Comparison of ENCODE assay signal across 25 cellular contexts in genomic region chr10:96967847-96968246, GRCh38.
DNase-seq lines count a peak whose midpoint lies in the region; ATAC-seq, FAIRE-seq and TF ChIP-seq lines count a peak whose summit lies in the region.
"Had no signal": no experiment of that assay in that cellular context is flagged by ENCODE, and none has a peak within 500 bp of the region (broad histone marks: within the 10 kb centered on the region; RNA-seq: fewer than 3 reads in every experiment).

No MANE protein-coding gene starts in this region.

- POLR2A ChIA-PET in endothelial cell of umbilical vein (lab: Charles Lee), result no interaction called here

- peaks cover 5% of the 10 kb centered on the region for H3K4me1 ChIP-seq in endothelial cell of umbilical vein (ENCODE audit: control insufficient read depth, extremely low read depth, insufficient read depth, low read length)
- H3K4me1 ChIP-seq: pancreas, testis had no signal

- no peaks in the 10 kb centered on the region for H3K36me3 ChIP-seq in endothelial cell of umbilical vein (ENCODE audit: control insufficient read depth in 2 of 2, extremely low read depth in 1 of 2, insufficient read depth in 2 of 2, low read length in 2 of 2)
- H3K36me3 ChIP-seq: pancreas had no signal

- dilution Hi-C loops in endothelial cell of umbilical vein (cut with MboI; ENCODE audit: extremely low pct_ligation_motif_present, low sequenced_read_pairs), result no loop called here

- H3K4me2 ChIP-seq in endothelial cell of umbilical vein (ENCODE audit: insufficient read depth, low read length), result no peak overlapping the region

- no peak for FAIRE-seq in endothelial cell of umbilical vein (lab: Jason Lieb, UNC)
- FAIRE-seq: small intestine had no signal

- no peaks in the 10 kb centered on the region for H3K9me3 ChIP-seq in endothelial cell of umbilical vein (replicated peaks; ENCODE audit: control insufficient read depth, insufficient read depth, low read length)
- H3K9me3 ChIP-seq: gastroesophageal sphincter, pancreas, testis had no signal

- TF ChIP-seq CTCF in endothelial cell of umbilical vein (IDR thresholded peaks at IDR 0.05; ENCODE audit: extremely low read depth in 1 of 2, insufficient read depth in 1 of 2, low read depth in 1 of 2, low read length in 2 of 2), result no peak

- H3K79me2 ChIP-seq in endothelial cell of umbilical vein (ENCODE audit: control insufficient read depth, insufficient read depth, low read length), result no peaks in the 10 kb centered on the region

- H3K27me3 ChIP-seq in endothelial cell of umbilical vein (ENCODE audit: control insufficient read depth in 2 of 2, insufficient read depth in 2 of 2, low read length in 2 of 2), result no peaks in the 10 kb centered on the region
- H3K27me3 ChIP-seq: gastroesophageal sphincter, pancreas, testis had no signal

- in situ Hi-C loops in G401 (cut with HindIII; ENCODE audit: low sequenced_read_pairs), result no loop called here

- no peak for TF ChIP-seq POLR2A in endothelial cell of umbilical vein (IDR thresholded peaks at IDR 0.05; ENCODE audit: low read depth, low read length)

- CTCF ChIA-PET in endothelial cell of umbilical vein (lab: Charles Lee), result no interaction called here

- H4K20me1 ChIP-seq in endothelial cell of umbilical vein (replicated peaks; ENCODE audit: control insufficient read depth, extremely low read depth, insufficient read depth, low read length), result peaks cover 2% of the 10 kb centered on the region

- H3K9ac ChIP-seq in endothelial cell of umbilical vein (replicated peaks; ENCODE audit: extremely low read depth, insufficient read depth, low read length), result no peak overlapping the region

- ATAC-seq in HG03342 (IDR thresholded peaks at IDR 0.05; ENCODE audit: unreplicated experiment) (no peak), GM21423 (IDR thresholded peaks at IDR 0.05; ENCODE audit: unreplicated experiment) (no peak)
- ATAC-seq: esophagus mucosa; gastroesophageal sphincter; natural killer cell treated with Interleukin-12 subunit alpha and Interleukin-12 subunit beta and Interleukin-15 and Interleukin-18, amount 100 ng/mL, for 72 hours; pancreas; stimulated activated naive CD8-positive, alpha-beta T cell treated with anti-CD3 and anti-CD28 coated beads, Interleukin-15, Interleukin-2, amounts not matched to agents 100 U/mL and 50 U/mL, for 24 hours had no signal

- H2AFZ ChIP-seq in endothelial cell of umbilical vein (ENCODE audit: low read depth, low read length), result no peak overlapping the region

- no peak overlapping the region for H3K4me3 ChIP-seq in endothelial cell of umbilical vein (replicated peaks in 1 of 3; ENCODE audit: insufficient read depth in 1 of 3, low read depth in 1 of 3, low read length in 3 of 3)
- H3K4me3 ChIP-seq: gastroesophageal sphincter, pancreas, testis had no signal

- intact Hi-C loops in endothelial cell of umbilical vein (cut with micrococcal nuclease), result no loop called here

- no peak overlapping the region for H3K27ac ChIP-seq in endothelial cell of umbilical vein (ENCODE audit: insufficient read depth, low read depth, low read length)
- H3K27ac ChIP-seq: gastroesophageal sphincter, pancreas, testis, VCaP had no signal

- BruUV-seq in endothelial cell of umbilical vein (replicated peaks; lab: Mats Ljungman, UMichigan), result no TSS peak

- H3K9me1 ChIP-seq in endothelial cell of umbilical vein (replicated peaks; ENCODE audit: control insufficient read depth, extremely low read depth, insufficient read depth, low read length), result no peaks in the 10 kb centered on the region

- peak; percentile 53 for DNase-seq in EL
- DNase-seq in LHCN-M2 (ENCODE audit: low read depth), result peak; percentile 32
- peak; percentile 9 for DNase-seq in endothelial cell of umbilical vein (ENCODE audit: low read depth, low spot score)
- DNase-seq in renal cortical epithelial cell (ENCODE audit: low read depth), result peak; percentile 17
- DNase-seq in superior temporal gyrus (ENCODE audit: extremely low spot score), result no peak
- no peak for DNase-seq in G401 (ENCODE audit: low spot score)
- DNase-seq: activated CD4-positive, alpha-beta T cell treated with anti-CD3 and anti-CD28 coated beads for 4 hours; activated CD8-positive, alpha-beta memory T cell treated with anti-CD3 and anti-CD28 coated beads for 24 hours; hippocampal formation; immature natural killer cell; NCI-H1436 treated with DMSO at 0.1 percent for 48 hours; NCI-H2107; NCI-H774; pancreas; retina; small intestine; stimulated activated naive CD8-positive, alpha-beta T cell treated with anti-CD3 and anti-CD28 coated beads, Interleukin-15, Interleukin-2, amounts not matched to agents 100 U/mL and 50 U/mL, for 24 hours; T1000; testis had no signal

TF ChIP-seq in endothelial cell of umbilical vein, 7 proteins besides CTCF, POLR2A, EP300 and RAD21:
- no peak for TF ChIP-seq POLR2AphosphoS5 (IDR thresholded peaks at IDR 0.05; ENCODE audit: insufficient read depth, low read depth, low read length)
- no peak for TF ChIP-seq MYC (IDR thresholded peaks at IDR 0.05; ENCODE audit: low read depth, low read length)
- TF ChIP-seq JUN (IDR thresholded peaks at IDR 0.05; ENCODE audit: borderline replicate concordance, insufficient read depth, insufficient read length, low read depth), result no peak
- TF ChIP-seq, protein P1, sequence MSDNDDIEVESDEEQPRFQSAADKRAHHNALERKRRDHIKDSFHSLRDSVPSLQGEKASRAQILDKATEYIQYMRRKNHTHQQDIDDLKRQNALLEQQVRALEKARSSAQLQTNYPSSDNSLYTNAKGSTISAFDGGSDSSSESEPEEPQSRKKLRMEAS (IDR thresholded peaks at IDR 0.05; ENCODE audit: insufficient read depth, insufficient read length), result no peak

Comparison
In these comparisons a context has a peak if more than half of its experiments do, and no peak if none do; other contexts are left out.
1. DNase-seq: peak in EL (single experiment), LHCN-M2 (single experiment), endothelial cell of umbilical vein (single experiment) and renal cortical epithelial cell (single experiment); none in superior temporal gyrus (single experiment) and G401 (single experiment).